1 cellular context compared by ENCODE assay signal in the genomic region with DNA sequence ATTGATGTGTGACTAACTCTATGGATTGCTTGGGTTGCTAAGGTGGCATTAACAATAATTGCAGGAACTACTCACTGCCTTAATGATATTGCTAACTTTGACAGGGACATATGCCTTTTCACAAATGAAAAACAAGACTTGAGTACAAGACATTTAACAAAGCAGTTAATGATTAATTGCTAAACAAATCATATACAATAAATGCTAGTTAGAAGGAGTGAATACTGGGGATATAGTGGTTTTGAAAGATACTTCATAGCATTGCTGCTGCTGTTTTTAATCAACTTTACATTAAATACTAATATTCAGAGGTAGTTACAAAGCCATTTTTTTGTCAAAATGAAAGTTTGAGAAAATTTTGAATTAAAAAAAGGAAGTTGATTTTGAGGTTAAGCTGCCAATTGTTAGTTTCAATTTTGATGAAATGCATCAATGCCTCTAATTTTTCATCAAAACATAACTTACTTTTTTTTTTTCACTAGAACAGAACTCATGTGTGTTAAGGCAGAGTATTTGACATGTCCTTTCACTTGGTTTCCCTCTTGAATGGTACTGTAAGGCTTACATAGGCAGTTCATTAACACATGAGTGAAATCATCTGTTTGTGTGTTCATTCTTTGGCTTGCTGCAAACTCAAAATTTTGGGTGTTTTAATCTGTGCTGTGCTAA.
TF ChIP-seq lines count a peak whose summit lies in the region.

No MANE protein-coding gene starts in this region.

TF ChIP-seq in SK-N-SH, 30 proteins besides CTCF, POLR2A, EP300 and RAD21 (continued from another document):
- TF ChIP-seq, protein P1, sequence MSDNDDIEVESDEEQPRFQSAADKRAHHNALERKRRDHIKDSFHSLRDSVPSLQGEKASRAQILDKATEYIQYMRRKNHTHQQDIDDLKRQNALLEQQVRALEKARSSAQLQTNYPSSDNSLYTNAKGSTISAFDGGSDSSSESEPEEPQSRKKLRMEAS (IDR thresholded peaks at IDR 0.05; ENCODE audit: low read depth), result no peak
- TF ChIP-seq YY1 (IDR thresholded peaks at IDR 0.05; ENCODE audit: low read depth), result no peak
- no peak for TF ChIP-seq EZH2phosphoT487 (IDR thresholded peaks at IDR 0.05; ENCODE audit: borderline replicate concordance, low read depth)
- TF ChIP-seq FOSL2 (IDR thresholded peaks at IDR 0.05; ENCODE audit: borderline replicate concordance, low read depth), result no peak
- no peak for TF ChIP-seq NFIC (IDR thresholded peaks at IDR 0.05; ENCODE audit: borderline replicate concordance)
- TF ChIP-seq RCOR1 (IDR thresholded peaks at IDR 0.05; ENCODE audit: low read length), result no peak
- no peak for TF ChIP-seq JUND (IDR thresholded peaks at IDR 0.05)
- TF ChIP-seq SIN3A (IDR thresholded peaks at IDR 0.05; ENCODE audit: borderline replicate concordance, low read depth, low read length), result no peak
